1 cellular context compared by ENCODE assay signal in genomic region chr15:42402806-42403205, GRCh38.
TF ChIP-seq lines count a peak whose summit lies in the region.

No MANE protein-coding gene starts in this region.

TF ChIP-seq in K562, 482 proteins besides CTCF, POLR2A, EP300 and RAD21:
- TF ChIP-seq, protein P1, sequence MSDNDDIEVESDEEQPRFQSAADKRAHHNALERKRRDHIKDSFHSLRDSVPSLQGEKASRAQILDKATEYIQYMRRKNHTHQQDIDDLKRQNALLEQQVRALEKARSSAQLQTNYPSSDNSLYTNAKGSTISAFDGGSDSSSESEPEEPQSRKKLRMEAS (CRISPR knock-in tag; IDR thresholded peaks at IDR 0.05) = peak; percentile 63; the same call in 1 of the 2 replicates
- TF ChIP-seq C11orf30 (IDR thresholded peaks at IDR 0.05; ENCODE audit: low read depth) (no peak), L3MBTL2 (IDR thresholded peaks at IDR 0.05) (peak; percentile 36; the same call in 1 of the 2 replicates), ZKSCAN1 (IDR thresholded peaks at IDR 0.05; ENCODE audit: low read depth, low read length) (peak; percentile 35; the same call in 1 of the 2 replicates), USF2 (CRISPR knock-in tag; IDR thresholded peaks at IDR 0.05) (no peak), RBM25 (IDR thresholded peaks at IDR 0.05; ENCODE audit: low read depth, low read length, severe bottlenecking) (peak; percentile 51)
